In genomic region chr10:69463886-69464285, GRCh38 we compare ENCODE assay signal across 21 cellular contexts. TPM values are rescaled to one million over a fixed set of nuclear protein-coding genes. Genes with fewer than 3 reads are reported as not detected.
DNase-seq lines count a peak whose midpoint lies in the region; ATAC-seq, FAIRE-seq and TF ChIP-seq lines count a peak whose summit lies in the region.
"Had no signal": no experiment of that assay in that cellular context is flagged by ENCODE, and none has a peak within 500 bp of the region (broad histone marks: within the 10 kb centered on the region; RNA-seq: fewer than 3 reads in every experiment).

No MANE protein-coding gene starts in this region.

- no peak for TF ChIP-seq CTCF in foreskin fibroblast (IDR thresholded peaks at IDR 0.05; ENCODE audit: low read depth, low read length)
- no peak for TF ChIP-seq CTCF in D721Med (IDR thresholded peaks at IDR 0.05; ENCODE audit: insufficient read depth, missing control alignments)

- FAIRE-seq in small intestine (lab: Jason Lieb, UNC) = no peak
- FAIRE-seq in D721Med (lab: Jason Lieb, UNC) = no peak
- FAIRE-seq: bronchial epithelial cell had no signal

- no peaks in the 10 kb centered on the region for H3K4me1 ChIP-seq in CD4-positive, CD25-positive, alpha-beta regulatory T cell (ENCODE audit: control insufficient read depth, insufficient read depth, low read length, poor library complexity, severe bottlenecking)
- H3K4me1 ChIP-seq in right cardiac atrium (ENCODE audit: control insufficient read depth, insufficient read depth, low read length) (peaks cover 19% of the 10 kb centered on the region), small intestine (ENCODE audit: control insufficient read depth in 2 of 2, insufficient read depth in 1 of 2, low read depth in 1 of 2, low read length in 1 of 2) (peaks cover 11 to 24% of the 10 kb centered on the region in 2 donors)

- POLR2A ChIA-PET in T-cell (lab: Charles Lee) = no interaction called here

- no peak for ATAC-seq in CD4-positive, CD25-positive, alpha-beta regulatory T cell (ENCODE audit: low read depth in 2 of 2)
- no peak for ATAC-seq in T-cell (replicated peaks in 1 of 4)
- ATAC-seq in right cardiac atrium = no peak
- ATAC-seq: naive thymus-derived CD8-positive, alpha-beta T cell had no signal

- WGBS in right cardiac atrium = 67% methylated on average over 6 of the region's 6 CpGs
- WGBS in small intestine, 3 donors = 75 to 82% (median 80%) methylated on average over 6 of the region's 6 CpGs

- no peaks in the 10 kb centered on the region for H3K36me3 ChIP-seq in CD4-positive, CD25-positive, alpha-beta regulatory T cell (ENCODE audit: control insufficient read depth, insufficient read depth, low read length)
- H3K36me3 ChIP-seq in small intestine (ENCODE audit: control insufficient read depth in 2 of 2, insufficient read depth in 2 of 2, low read length in 2 of 2) = no peaks in the 10 kb centered on the region
- H3K36me3 ChIP-seq: left lung had no signal

- H3K27me3 ChIP-seq in CD4-positive, CD25-positive, alpha-beta regulatory T cell (ENCODE audit: control insufficient read depth, insufficient read depth, low read length) = no peaks in the 10 kb centered on the region
- H3K27me3 ChIP-seq in right cardiac atrium (ENCODE audit: control insufficient read depth, insufficient read depth) (no peaks in the 10 kb centered on the region), small intestine (ENCODE audit: control insufficient read depth in 2 of 2, insufficient read depth in 2 of 2, low read length in 2 of 2) (no peaks in the 10 kb centered on the region)
- H3K27me3 ChIP-seq: left lung had no signal

- H3K4me3 Mint-ChIP-seq in CD4-positive, CD25-positive, alpha-beta regulatory T cell = no peak overlapping the region
- no peak overlapping the region for H3K4me3 Mint-ChIP-seq in T-cell
- H3K4me3 Mint-ChIP-seq: activated naive CD8-positive, alpha-beta T cell; naive thymus-derived CD8-positive, alpha-beta T cell had no signal

- peaks cover 0 to 17% (median 6%) of the 10 kb centered on the region in 4 donors for H3K4me1 Mint-ChIP-seq in CD4-positive, CD25-positive, alpha-beta regulatory T cell
- H3K4me1 Mint-ChIP-seq in T-cell = peaks cover 12 to 58% (median 33%) of the 10 kb centered on the region in 3 donors

- peaks cover 9% of the 10 kb centered on the region for H3K36me3 Mint-ChIP-seq in CD4-positive, CD25-positive, alpha-beta regulatory T cell
- no peaks in the 10 kb centered on the region for H3K36me3 Mint-ChIP-seq in T-cell
- H3K36me3 Mint-ChIP-seq: activated naive CD8-positive, alpha-beta T cell; naive thymus-derived CD8-positive, alpha-beta T cell had no signal

- no peaks in the 10 kb centered on the region for H3K9me3 Mint-ChIP-seq in CD4-positive, CD25-positive, alpha-beta regulatory T cell
- H3K9me3 Mint-ChIP-seq in T-cell = no peaks in the 10 kb centered on the region
- H3K9me3 Mint-ChIP-seq: naive thymus-derived CD8-positive, alpha-beta T cell had no signal

- CTCF ChIA-PET in T-cell (lab: Charles Lee) = no interaction called here

- intact Hi-C loops in right cardiac atrium (cut with DNase I) = no loop called here

- no peak overlapping the region for H3K27ac ChIP-seq in CD4-positive, CD25-positive, alpha-beta regulatory T cell (ENCODE audit: insufficient read depth, low read length, poor library complexity, severe bottlenecking)
- H3K27ac ChIP-seq in right cardiac atrium (ENCODE audit: low read length) = peak overlapping the region; percentile 80
- peak overlapping the region; percentile 55 to 74 for H3K27ac ChIP-seq in small intestine (ENCODE audit: low read depth in 1 of 2, low read length in 1 of 2)

- no peaks in the 10 kb centered on the region for H3K27me3 Mint-ChIP-seq in CD4-positive, CD25-positive, alpha-beta regulatory T cell
- H3K27me3 Mint-ChIP-seq in T-cell = no peaks in the 10 kb centered on the region

- no peak overlapping the region for H3K4me3 ChIP-seq in CD4-positive, CD25-positive, alpha-beta regulatory T cell (ENCODE audit: low read depth, low read length)
- H3K4me3 ChIP-seq in right cardiac atrium (ENCODE audit: low read length) (no peak overlapping the region), small intestine (ENCODE audit: low read depth in 1 of 2, low read length in 2 of 2) (no peak overlapping the region), foreskin fibroblast (ENCODE audit: low read depth in 1 of 2, low read length in 2 of 2) (no peak overlapping the region)
- H3K4me3 ChIP-seq: left lung had no signal

- peak overlapping the region; percentile 9 to 27 (median 25) for H3K27ac Mint-ChIP-seq in CD4-positive, CD25-positive, alpha-beta regulatory T cell
- H3K27ac Mint-ChIP-seq in T-cell = peak overlapping the region; percentile 82 to 89
- H3K27ac Mint-ChIP-seq: activated naive CD8-positive, alpha-beta T cell had no signal

- DNase-seq in CD4-positive, CD25-positive, alpha-beta regulatory T cell = no peak
- DNase-seq in T-cell = no peak
- DNase-seq in right cardiac atrium = no peak
- no peak for DNase-seq in small intestine
- no peak for DNase-seq in NCI-H1048 (lab: John Stamatoyannopoulos, UW)
- DNase-seq in foreskin fibroblast = no peak
- DNase-seq in stimulated activated CD4-positive, alpha-beta T cell treated with anti-CD3 and anti-CD28 coated beads, Interleukin-4, amount 100 ng/mL, for 1 hour = no peak
- no peak for DNase-seq in D721Med (ENCODE audit: insufficient read length, low spot score)
- DNase-seq: AML-193; effector CD8-positive, alpha-beta T cell; H7; Kasumi-1; left lung; naive thymus-derived CD8-positive, alpha-beta T cell; NCI-H1105 treated with DMSO at 0.1 percent for 48 hours; NCI-H226; SIG-M5; stimulated activated CD4-positive, alpha-beta T cell treated with anti-CD3 and anti-CD28 coated beads, Interleukin-2, amount 100 ng/mL, for 24 hours; T-helper 9 cell had no signal

- no peaks in the 10 kb centered on the region for H3K9me3 ChIP-seq in CD4-positive, CD25-positive, alpha-beta regulatory T cell (ENCODE audit: control insufficient read depth in 2 of 2, low read length in 2 of 2)
- H3K9me3 ChIP-seq in right cardiac atrium (ENCODE audit: control insufficient read depth, low read length) (no peaks in the 10 kb centered on the region), small intestine (ENCODE audit: control insufficient read depth, low read depth) (no peaks in the 10 kb centered on the region)
- H3K9me3 ChIP-seq: left lung had no signal

RNA-seq across cellular contexts. Expression of gene TSPAN15, which starts 12.6 kb away (rescaled TPM):
- 4.3 TPM for total RNA-seq in CD4-positive, CD25-positive, alpha-beta regulatory T cell
- polyA plus RNA-seq in CD4-positive, CD25-positive, alpha-beta regulatory T cell = 1 to 10 TPM; 1.5 to 6.0 (median 3.1) TPM
- total RNA-seq in T-cell (1 to 10 TPM; 2.9 to 8.2 (median 6.2) TPM), right cardiac atrium (1 to 10 TPM; 5.3 to 8.7 (median 7.4) TPM)
- polyA plus RNA-seq in right cardiac atrium (11.5 TPM), small intestine (10 to 100 TPM; 43.2 to 72.1 (median 47.0) TPM)

RNA-seq across cellular contexts. Expression of gene TACR2, which starts 47.2 kb away (rescaled TPM):
- not detected for total RNA-seq in CD4-positive, CD25-positive, alpha-beta regulatory T cell
- under 1 TPM in 2 of 4 donors, not detected in 2; 0.13 to 0.14 TPM for polyA plus RNA-seq in CD4-positive, CD25-positive, alpha-beta regulatory T cell
- total RNA-seq in T-cell = not detected
- total RNA-seq in right cardiac atrium = under 1 TPM; 0.26 to 0.53 (median 0.37) TPM
- 0.27 TPM for polyA plus RNA-seq in right cardiac atrium
- polyA plus RNA-seq in small intestine = 1 to 10 TPM in 1 of 3 donors, under 1 TPM in 1, not detected in 1; 0.81 to 4.0 TPM
- total RNA-seq: H7; naive thymus-derived CD8-positive, alpha-beta T cell had no signal
- polyA plus RNA-seq: naive thymus-derived CD8-positive, alpha-beta T cell had no signal
